ENCODE assay signal across 23 cellular contexts in genomic region chr16:1283996-1284592, GRCh38. TPM values are rescaled to one million over a fixed set of nuclear protein-coding genes. Genes with fewer than 3 reads are reported as not detected.
"Had no signal": no experiment of that assay in that cellular context is flagged by ENCODE, and none has a peak within 500 bp of the region (broad histone marks: within the 10 kb centered on the region; RNA-seq: fewer than 3 reads in every experiment).

No MANE protein-coding gene starts in this region.

- H3K9me3 ChIP-seq: SJCRH30, SK-N-SH had no signal

- H3K27ac ChIP-seq: brain microvascular endothelial cell, cardiac muscle cell, SJCRH30, VCaP had no signal

- H3K27me3 ChIP-seq: cardiac muscle cell had no signal

- H3K4me2 ChIP-seq: SK-N-SH had no signal

- ATAC-seq: activated CD4-positive, alpha-beta T cell treated with anti-CD3 and anti-CD28 coated beads for 36 hours; activated T-cell treated with anti-CD3 and anti-CD28 coated beads, Interleukin-2, amount 50 U/mL, for 72 hours; PC-3 had no signal

- DNase-seq: activated CD4-positive, alpha-beta memory T cell treated with anti-CD3 and anti-CD28 coated beads, Interleukin-2, amount 10 ng/mL, durations not matched to agents 7 days and 5 days; activated CD4-positive, alpha-beta T cell treated with anti-CD3 and anti-CD28 coated beads for 36 hours; activated CD4-positive, alpha-beta T cell treated with anti-CD3 and anti-CD28 coated beads, Interleukin-2, amount 50 U/mL, for 1 hour; activated CD8-positive, alpha-beta memory T cell treated with anti-CD3 and anti-CD28 coated beads, Interleukin-2, amount 50 U/mL, for 4 hours; activated gamma-delta T cell treated with Interleukin-2 at 50 U/mL for 16 hours; activated naive CD4-positive, alpha-beta T cell treated with anti-CD3 and anti-CD28 coated beads, Interleukin-2, amount 10 ng/mL, durations not matched to agents 7 days and 5 days; activated naive CD8-positive, alpha-beta T cell treated with anti-CD3 and anti-CD28 coated beads for 36 hours; activated T-cell treated with anti-CD3 and anti-CD28 coated beads, Interleukin-2, amount 50 U/mL, for 72 hours; brain microvascular endothelial cell; NCI-H1048; NCI-H146; NCI-H187 treated with DMSO at 0.1 percent for 48 hours; NCI-H2081 treated with DMSO at 0.1 percent for 48 hours; NCI-H446; PC-3; SK-N-SH; T-helper 1 cell had no signal

- H3K9ac ChIP-seq: SK-N-SH had no signal

- H3K36me3 ChIP-seq: brain microvascular endothelial cell, cardiac muscle cell, SJCRH30 had no signal

- H3K4me3 ChIP-seq: cardiac muscle cell, SJCRH30 had no signal

RNA-seq across cellular contexts. Expression of gene TPSD1, which starts 28.2 kb away (rescaled TPM):
- total RNA-seq: activated CD4-positive, alpha-beta memory T cell treated with anti-CD3 and anti-CD28 coated beads, Interleukin-2, amount 10 ng/mL, durations not matched to agents 7 days and 5 days; activated CD4-positive, alpha-beta T cell treated with anti-CD3 and anti-CD28 coated beads for 36 hours; activated naive CD8-positive, alpha-beta T cell treated with anti-CD3 and anti-CD28 coated beads for 36 hours; activated T-cell treated with anti-CD3 and anti-CD28 coated beads, Interleukin-2, amount 50 U/mL, for 72 hours; activated T-helper 2 cell treated with anti-CD3 and anti-CD28 coated beads, Interferon-gamma antibody, Interleukin-2, Interleukin-4, amounts not matched to agents 10 μg/mL and 5 μg/mL and 100 μg/mL, durations not matched to agents 14 hours and 24 hours and 36 hours; cardiac muscle cell; M059J; PC-3; SJCRH30; T-helper 2 cell treated with Interferon-gamma antibody and Interleukin-4, amounts not matched to agents 100 ng/mL and 5 ng/mL, for 36 hours had no signal

RNA-seq across cellular contexts. Expression of gene TPSAB1, which starts 43.6 kb away (rescaled TPM):
- total RNA-seq: activated CD4-positive, alpha-beta memory T cell treated with anti-CD3 and anti-CD28 coated beads, Interleukin-2, amount 10 ng/mL, durations not matched to agents 7 days and 5 days; activated CD4-positive, alpha-beta T cell treated with anti-CD3 and anti-CD28 coated beads for 36 hours; activated naive CD8-positive, alpha-beta T cell treated with anti-CD3 and anti-CD28 coated beads for 36 hours; activated T-helper 2 cell treated with anti-CD3 and anti-CD28 coated beads, Interferon-gamma antibody, Interleukin-2, Interleukin-4, amounts not matched to agents 10 μg/mL and 5 μg/mL and 100 μg/mL, durations not matched to agents 14 hours and 24 hours and 36 hours; cardiac muscle cell; M059J; PC-3; SJCRH30; T-helper 2 cell treated with Interferon-gamma antibody and Interleukin-4, amounts not matched to agents 100 ng/mL and 5 ng/mL, for 36 hours had no signal

RNA-seq across cellular contexts. Expression of gene TPSB2, which starts 54.1 kb away (rescaled TPM):
- total RNA-seq: activated CD4-positive, alpha-beta memory T cell treated with anti-CD3 and anti-CD28 coated beads, Interleukin-2, amount 10 ng/mL, durations not matched to agents 7 days and 5 days; activated CD4-positive, alpha-beta T cell treated with anti-CD3 and anti-CD28 coated beads for 36 hours; activated naive CD8-positive, alpha-beta T cell treated with anti-CD3 and anti-CD28 coated beads for 36 hours; activated T-helper 2 cell treated with anti-CD3 and anti-CD28 coated beads, Interferon-gamma antibody, Interleukin-2, Interleukin-4, amounts not matched to agents 10 μg/mL and 5 μg/mL and 100 μg/mL, durations not matched to agents 14 hours and 24 hours and 36 hours; cardiac muscle cell; M059J; PC-3; SJCRH30; T-helper 2 cell treated with Interferon-gamma antibody and Interleukin-4, amounts not matched to agents 100 ng/mL and 5 ng/mL, for 36 hours had no signal
